ENCODE assay signal across 8 cellular contexts in the genomic region with DNA sequence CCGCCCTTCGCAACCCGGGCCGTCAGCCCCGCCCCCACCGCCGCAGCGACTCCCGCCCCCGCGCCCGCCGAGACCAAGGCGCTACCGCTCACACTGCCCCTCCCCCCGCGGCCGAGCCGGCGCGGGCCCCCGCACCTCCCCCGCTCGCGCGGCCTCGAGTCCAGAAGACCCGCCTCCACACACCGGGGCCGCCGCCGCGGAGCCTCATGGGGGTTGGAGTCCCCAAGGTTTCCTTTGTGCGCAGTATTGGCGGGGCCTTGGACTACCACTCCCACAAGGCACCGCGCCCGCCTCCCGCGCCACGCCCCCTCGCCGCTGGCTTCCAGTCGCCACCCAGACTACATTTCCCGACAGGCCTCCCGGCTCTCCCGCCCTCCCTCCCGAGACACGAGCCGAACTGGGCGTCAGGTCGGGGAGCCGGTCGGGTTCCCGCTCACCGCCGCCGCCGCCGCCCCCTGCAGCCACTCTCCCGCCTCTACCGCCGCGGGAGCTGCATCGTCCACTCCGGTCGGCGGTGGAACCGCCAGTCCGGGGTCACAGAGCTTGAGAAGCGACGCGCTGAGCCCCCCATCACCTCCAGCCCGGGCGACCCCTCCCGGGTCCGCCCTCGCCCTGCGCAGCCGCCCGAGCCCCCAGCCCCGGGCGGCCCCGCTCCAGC. TPM values are rescaled to one million over a fixed set of nuclear protein-coding genes. Genes with fewer than 3 reads are reported as not detected.
DNase-seq lines count a peak whose midpoint lies in the region; ATAC-seq and TF ChIP-seq lines count a peak whose summit lies in the region.

PHF13 (plus strand) TSS at position 371 of the 658 bp plus-strand sequence. CDS start 336 bp downstream, outside the sequence.

- peak within 1 kb of the TSS; percentile 94 for H3K4me2 ChIP-seq in PC-3 (ENCODE audit: low read length)

- peak within 1 kb of the TSS; percentile 78 for H3K9ac ChIP-seq in PC-3 (ENCODE audit: low read length)

- H2AFZ ChIP-seq in PC-3 (ENCODE audit: low read length): peak within 1 kb of the TSS; percentile 90

- no peaks in the 10 kb centered on the region for H3K9me2 ChIP-seq in PC-3 (replicated peaks; ENCODE audit: low read length)

- H3K9me3 ChIP-seq in PC-3 (ENCODE audit: low read length): no peaks in the 10 kb centered on the region

- H3F3A ChIP-seq in PC-3 (ENCODE audit: low read length, unreplicated experiment): peaks cover 7% of the 10 kb centered on the region

- DNase-seq in DMS153 treated with DMSO at 0.1 percent for 48 hours (lab: John Stamatoyannopoulos, UW; ENCODE audit: unreplicated experiment) (peak; percentile 94), PC-3 (peak; percentile 100), activated T-cell treated with anti-CD3 and anti-CD28 coated beads for 48 hours (ENCODE audit: low read depth) (peak; percentile 99), epithelial cell of proximal tubule (ENCODE audit: low read depth) (peak; percentile 79), mucosa of gallbladder (ENCODE audit: low spot score) (peak; percentile 99)
- peak; percentile 97 for DNase-seq in Jurkat, Clone E6-1 (ENCODE audit: low read depth, low spot score)
- peak; percentile 99 for DNase-seq in stimulated activated CD8-positive, alpha-beta memory T cell treated with anti-CD3 and anti-CD28 coated beads, Interleukin-4, amount 100 ng/mL, for 24 hours (ENCODE audit: low read depth)

- H3K4me3 ChIP-seq in Jurkat, Clone E6-1 (ENCODE audit: low read length): peak within 1 kb of the TSS; percentile 65
- H3K4me3 ChIP-seq in PC-3 (ENCODE audit: low read length): peak within 1 kb of the TSS; percentile 82
- H3K4me3 ChIP-seq in epithelial cell of proximal tubule (ENCODE audit: low read depth, low read length): peak within 1 kb of the TSS; percentile 84

- intact Hi-C loops in PC-3 (cut with micrococcal nuclease): loop anchor here (1.0 to 2.0 kb wide), 2 partner anchors 11 to 171 kb away; partner anchors contain the start of genes CAMTA1 and THAP3

- H3K79me2 ChIP-seq in PC-3 (ENCODE audit: low read length): peaks cover 47% of the 10 kb centered on the region

- no peaks in the 10 kb centered on the region for H3K27me3 ChIP-seq in PC-3 (ENCODE audit: low read length)

- peak; percentile 87 for ATAC-seq in GM21717 (IDR thresholded peaks at IDR 0.05; ENCODE audit: unreplicated experiment)
- peak; percentile 91 for ATAC-seq in PC-3

- H3K36me3 ChIP-seq in PC-3 (ENCODE audit: low read depth, low read length): peaks cover 7% of the 10 kb centered on the region; the same call in 1 of the 2 replicates

- no TSS peak for BruUV-seq in PC-3 (replicated peaks; lab: Mats Ljungman, UMichigan)

- peak within 1 kb of the TSS; percentile 81 for H3K27ac ChIP-seq in PC-3 (ENCODE audit: low read length)

- POLR2A ChIA-PET in PC-3 (lab: Charles Lee; ENCODE audit: unreplicated experiment): no interaction called here

- peaks cover 16% of the 10 kb centered on the region for H3K4me1 ChIP-seq in PC-3 (ENCODE audit: insufficient read depth, low read length)

- no peaks in the 10 kb centered on the region for H4K20me1 ChIP-seq in PC-3 (ENCODE audit: low read length)

- TF ChIP-seq CTCF in PC-3 (conservative IDR thresholded peaks at IDR 0.05; ENCODE audit: low read depth, low read length): no peak
- no peak for TF ChIP-seq CTCF in epithelial cell of proximal tubule (conservative IDR thresholded peaks at IDR 0.05; ENCODE audit: low read depth, low read length)

- CTCF ChIA-PET in PC-3 (lab: Charles Lee): interaction anchor here (0.5 kb wide), 1 partner anchor 90 kb away, joined by 4 read pairs; no protein-coding TSS in a partner anchor

RNA-seq across cellular contexts. Expression of gene PHF13, which starts in this region (rescaled TPM):
- polyA plus RNA-seq in Jurkat, Clone E6-1 (2012; ENCODE audit: insufficient read depth, insufficient read length): 16.1 TPM
- total RNA-seq in PC-3 (2014; rRNA removed): 13.2 and 14.9 TPM in 2 replicates
- total RNA-seq in epithelial cell of proximal tubule: 5.5 and 7.2 TPM in 2 replicates
- total RNA-seq in mucosa of gallbladder: 15.1 TPM

Comparison
In these comparisons a context has a peak if more than half of its experiments do, and no peak if none do; other contexts are left out.
1. Peak in every context shown above with its lines: DNase-seq, ATAC-seq, H3K4me3 ChIP-seq and H3K27ac ChIP-seq.